Comparison of ENCODE assay signal across 8 cellular contexts in the genomic region with DNA sequence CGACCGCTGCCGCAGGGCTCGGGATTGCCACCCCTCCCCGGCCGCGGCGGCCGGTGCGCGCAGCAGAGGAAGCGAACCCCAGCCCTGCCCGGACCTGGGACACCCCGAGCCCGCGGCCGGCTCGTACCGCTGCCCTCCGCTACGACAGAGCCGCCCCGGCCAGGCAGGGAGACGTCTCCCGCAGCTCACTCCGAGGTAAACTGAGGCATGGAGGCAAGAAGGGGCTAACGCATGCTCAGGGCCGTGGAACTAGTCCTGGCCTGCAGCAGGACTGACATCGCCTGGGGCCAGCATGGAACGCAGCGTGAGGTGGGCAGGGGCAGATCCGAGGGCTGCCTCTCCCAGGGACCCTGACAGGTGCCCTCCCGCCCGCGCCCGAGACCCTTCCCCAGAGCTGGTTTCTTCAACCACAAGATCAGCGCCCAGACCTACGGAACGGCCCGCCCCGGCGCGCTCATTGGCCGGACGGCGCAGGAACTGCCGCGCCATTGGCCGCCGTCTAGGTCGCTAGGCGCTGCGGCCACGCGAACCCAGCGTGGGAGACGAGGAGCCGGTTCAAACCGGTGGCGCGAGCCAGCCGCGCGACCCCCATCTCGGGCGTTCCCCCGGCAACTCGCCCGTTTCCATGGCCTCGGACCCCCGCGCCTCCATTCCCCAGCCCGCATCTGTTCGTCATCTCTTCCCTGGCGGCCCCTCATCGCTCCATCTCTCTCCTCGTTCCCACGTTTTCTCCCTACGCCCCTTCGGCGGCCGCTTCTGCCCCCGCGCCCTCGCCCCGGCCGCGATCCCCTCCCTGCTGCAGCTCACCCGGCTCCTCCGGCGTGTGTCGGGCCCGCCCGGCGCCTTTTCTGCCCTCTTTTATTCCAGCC. TPM values are rescaled to one million over a fixed set of nuclear protein-coding genes. Genes with fewer than 3 reads are reported as not detected.
DNase-seq lines count a peak whose midpoint lies in the region; ATAC-seq, FAIRE-seq and TF ChIP-seq lines count a peak whose summit lies in the region.

TSS of gene SLC43A2 (minus strand) at position 848 of the 869 bp plus-strand sequence. CDS start 960 bp downstream, outside the sequence.

- TF ChIP-seq CTCF in A549 (IDR thresholded peaks at IDR 0.05) (no peak), coronary artery (IDR thresholded peaks at IDR 0.05) (no peak)

- no peak for TF ChIP-seq EP300 in A549 (IDR thresholded peaks at IDR 0.05)

- H3K27me3 ChIP-seq in layer of hippocampus (ENCODE audit: control insufficient read depth, insufficient read depth, low read length) = no peaks in the 10 kb centered on the region

- ATAC-seq in A549 (peak; percentile 75 to 90), GM18520 (IDR thresholded peaks at IDR 0.05; ENCODE audit: unreplicated experiment) (peak; percentile 32), HG03066 (IDR thresholded peaks at IDR 0.05; ENCODE audit: low read depth, unreplicated experiment) (peak; percentile 59)

- H3K4me3 ChIP-seq in A549 (peak within 1 kb of the TSS; percentile 71), coronary artery (peak within 1 kb of the TSS; percentile 82)

- peak; percentile 67 for FAIRE-seq in A549 (lab: Jason Lieb, UNC)

- no peaks in the 10 kb centered on the region for H3K9me3 ChIP-seq in A549

- DNase-seq in A549 (ENCODE audit: low read depth in 1 of 2, low spot score in 1 of 2) = peak; percentile 88 to 98
- peak; percentile 73 for DNase-seq in NCI-H345 treated with DMSO at 0.1 percent for 48 hours (lab: John Stamatoyannopoulos, UW; ENCODE audit: unreplicated experiment)
- DNase-seq in activated CD4-positive, alpha-beta T cell treated with anti-CD3 and anti-CD28 coated beads for 4 hours = peak; percentile 61 to 71
- DNase-seq in coronary artery (ENCODE audit: low spot score) = peak; percentile 82
- peak; percentile 32 to 56 for DNase-seq in stimulated activated CD4-positive, alpha-beta T cell treated with anti-CD3 and anti-CD28 coated beads, Interleukin-1b, Interleukin-23, amount 100 ng/mL, for 1 hour (ENCODE audit: low read depth in 2 of 2)

- peak; percentile 50 for TF ChIP-seq POLR2A in A549 (IDR thresholded peaks at IDR 0.05; ENCODE audit: low read length)

- POLR2A ChIA-PET in A549 (lab: Yijun Ruan, JAX) = interaction anchor here (0.5 to 3.4 kb wide), 16 partner anchors 10 to 561 kb away, joined by 3 to 49 read pairs (median 4); partner anchors contain the start of genes INPP5K, PITPNA and RILP

- 0 out of 3 replicates have a peak, but pooled peaks cover 4% of the 10 kb centered on the region for H3K4me1 ChIP-seq in A549

- H3K4me2 ChIP-seq in A549 = peak within 1 kb of the TSS; percentile 95

- CTCF ChIA-PET in A549 (lab: Yijun Ruan, JAX) = interaction anchor here (0.7 to 14.7 kb wide), 13 partner anchors 10 to 122 kb away, joined by 3 to 497 read pairs (median 17); partner anchors contain the start of genes INPP5K, PITPNA, RILP and SCARF1

- WGBS in A549 (ENCODE audit: missing lambda C conversion rate) = 3% methylated on average over 67 of the region's 95 CpGs

- H3K27ac ChIP-seq in A549 = peak within 1 kb of the TSS; percentile 80 to 88
- peak within 1 kb of the TSS; percentile 94 to 95 for H3K27ac ChIP-seq in coronary artery
- H3K27ac ChIP-seq in layer of hippocampus (ENCODE audit: low read depth, low read length) = peak within 1 kb of the TSS; percentile 98

- TF ChIP-seq RAD21 in A549 (conservative IDR thresholded peaks at IDR 0.05 in 1 of 2, IDR thresholded peaks at IDR 0.05 in 1 of 2) = no peak

TF ChIP-seq in A549, 52 proteins besides CTCF, POLR2A, EP300 and RAD21 (continues in another document):
- TF ChIP-seq, protein P1, sequence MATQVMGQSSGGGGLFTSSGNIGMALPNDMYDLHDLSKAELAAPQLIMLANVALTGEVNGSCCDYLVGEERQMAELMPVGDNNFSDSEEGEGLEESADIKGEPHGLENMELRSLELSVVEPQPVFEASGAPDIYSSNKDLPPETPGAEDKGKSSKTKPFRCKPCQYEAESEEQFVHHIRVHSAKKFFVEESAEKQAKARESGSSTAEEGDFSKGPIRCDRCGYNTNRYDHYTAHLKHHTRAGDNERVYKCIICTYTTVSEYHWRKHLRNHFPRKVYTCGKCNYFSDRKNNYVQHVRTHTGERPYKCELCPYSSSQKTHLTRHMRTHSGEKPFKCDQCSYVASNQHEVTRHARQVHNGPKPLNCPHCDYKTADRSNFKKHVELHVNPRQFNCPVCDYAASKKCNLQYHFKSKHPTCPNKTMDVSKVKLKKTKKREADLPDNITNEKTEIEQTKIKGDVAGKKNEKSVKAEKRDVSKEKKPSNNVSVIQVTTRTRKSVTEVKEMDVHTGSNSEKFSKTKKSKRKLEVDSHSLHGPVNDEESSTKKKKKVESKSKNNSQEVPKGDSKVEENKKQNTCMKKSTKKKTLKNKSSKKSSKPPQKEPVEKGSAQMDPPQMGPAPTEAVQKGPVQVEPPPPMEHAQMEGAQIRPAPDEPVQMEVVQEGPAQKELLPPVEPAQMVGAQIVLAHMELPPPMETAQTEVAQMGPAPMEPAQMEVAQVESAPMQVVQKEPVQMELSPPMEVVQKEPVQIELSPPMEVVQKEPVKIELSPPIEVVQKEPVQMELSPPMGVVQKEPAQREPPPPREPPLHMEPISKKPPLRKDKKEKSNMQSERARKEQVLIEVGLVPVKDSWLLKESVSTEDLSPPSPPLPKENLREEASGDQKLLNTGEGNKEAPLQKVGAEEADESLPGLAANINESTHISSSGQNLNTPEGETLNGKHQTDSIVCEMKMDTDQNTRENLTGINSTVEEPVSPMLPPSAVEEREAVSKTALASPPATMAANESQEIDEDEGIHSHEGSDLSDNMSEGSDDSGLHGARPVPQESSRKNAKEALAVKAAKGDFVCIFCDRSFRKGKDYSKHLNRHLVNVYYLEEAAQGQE (IDR thresholded peaks at IDR 0.05) = no peak
- no peak for TF ChIP-seq NPAS2 (CRISPR knock-in tag; IDR thresholded peaks at IDR 0.05; ENCODE audit: borderline replicate concordance)
- TF ChIP-seq HMGXB4 (CRISPR knock-in tag; IDR thresholded peaks at IDR 0.05; ENCODE audit: borderline replicate concordance) = 0 out of 2 replicates have a peak, but pooled peaks have one; percentile 41
- no peak for TF ChIP-seq HOXB13 (CRISPR knock-in tag; IDR thresholded peaks at IDR 0.05; ENCODE audit: low read depth)
- TF ChIP-seq MAFK (IDR thresholded peaks at IDR 0.05; ENCODE audit: partially characterized antibody) = no peak
- no peak for TF ChIP-seq SMC3 (IDR thresholded peaks at IDR 0.05)
- peak; percentile 68; the same call in 1 of the 2 replicates for TF ChIP-seq TP53 (CRISPR knock-in tag; IDR thresholded peaks at IDR 0.05)
- no peak for TF ChIP-seq BHLHE40 (IDR thresholded peaks at IDR 0.05; ENCODE audit: low read depth, low read length)
- TF ChIP-seq MAX (IDR thresholded peaks at IDR 0.05) = peak; percentile 94
- TF ChIP-seq HOXB5 (CRISPR knock-in tag; IDR thresholded peaks at IDR 0.05) = peak; percentile 69; the same call in 1 of the 2 replicates
- no peak for TF ChIP-seq BCL3 (IDR thresholded peaks at IDR 0.05)
- TF ChIP-seq HEYL (CRISPR knock-in tag; IDR thresholded peaks at IDR 0.05) = no peak
- TF ChIP-seq PHF8 (IDR thresholded peaks at IDR 0.05; ENCODE audit: borderline replicate concordance, low read depth) = no peak
- no peak for TF ChIP-seq ESRRA (IDR thresholded peaks at IDR 0.05; ENCODE audit: borderline replicate concordance, low read length)
- 0 out of 2 replicates have a peak, but pooled peaks have one; percentile 67 for TF ChIP-seq TFCP2L1 (CRISPR knock-in tag; IDR thresholded peaks at IDR 0.05)
- TF ChIP-seq, protein P2, sequence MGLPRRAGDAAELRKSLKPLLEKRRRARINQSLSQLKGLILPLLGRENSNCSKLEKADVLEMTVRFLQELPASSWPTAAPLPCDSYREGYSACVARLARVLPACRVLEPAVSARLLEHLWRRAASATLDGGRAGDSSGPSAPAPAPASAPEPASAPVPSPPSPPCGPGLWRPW (IDR thresholded peaks at IDR 0.05) = no peak
- TF ChIP-seq JUN (IDR thresholded peaks at IDR 0.05) = 0 out of 5 replicates have a peak, but pooled peaks of 1 of the 2 experiments have one; percentile 4

RNA-seq across cellular contexts. Expression of gene SLC43A2, which starts in this region (rescaled TPM):
- 6.0 and 7.0 TPM in 2 replicates for polyA plus RNA-seq in A549 (2011; rRNA removed)
- 7.6 and 11.8 TPM in 2 replicates for polyA plus RNA-seq in A549 (2012; cell fraction: cytosol; rRNA removed)
- 16.4 and 24.1 TPM in 2 replicates for polyA plus RNA-seq in A549 (2012; cell fraction: nucleus; rRNA removed)
- polyA plus RNA-seq in A549 (2017; fragmentation: RNase III; extraction: RNeasy Plus Mini Kit Qiagen cat#74134 plus additional on column Dnase treatment) = 3.5 to 6.0 TPM (median 5.3 TPM) in 3 replicates
- polyA minus RNA-seq in A549 (2011; rRNA and poly(A)+ RNA removed) = 15.3 and 15.9 TPM in 2 replicates

Comparison
In these comparisons a context has a peak if more than half of its experiments do, and no peak if none do; other contexts are left out.
1. Peak in every context shown above with its lines: DNase-seq, ATAC-seq, H3K4me3 ChIP-seq and H3K27ac ChIP-seq.
2. ATAC-seq: peak in every context shown above with its lines; median percentile 82 in A549; 59 in HG03066; 32 in GM18520.